In the genomic region with DNA sequence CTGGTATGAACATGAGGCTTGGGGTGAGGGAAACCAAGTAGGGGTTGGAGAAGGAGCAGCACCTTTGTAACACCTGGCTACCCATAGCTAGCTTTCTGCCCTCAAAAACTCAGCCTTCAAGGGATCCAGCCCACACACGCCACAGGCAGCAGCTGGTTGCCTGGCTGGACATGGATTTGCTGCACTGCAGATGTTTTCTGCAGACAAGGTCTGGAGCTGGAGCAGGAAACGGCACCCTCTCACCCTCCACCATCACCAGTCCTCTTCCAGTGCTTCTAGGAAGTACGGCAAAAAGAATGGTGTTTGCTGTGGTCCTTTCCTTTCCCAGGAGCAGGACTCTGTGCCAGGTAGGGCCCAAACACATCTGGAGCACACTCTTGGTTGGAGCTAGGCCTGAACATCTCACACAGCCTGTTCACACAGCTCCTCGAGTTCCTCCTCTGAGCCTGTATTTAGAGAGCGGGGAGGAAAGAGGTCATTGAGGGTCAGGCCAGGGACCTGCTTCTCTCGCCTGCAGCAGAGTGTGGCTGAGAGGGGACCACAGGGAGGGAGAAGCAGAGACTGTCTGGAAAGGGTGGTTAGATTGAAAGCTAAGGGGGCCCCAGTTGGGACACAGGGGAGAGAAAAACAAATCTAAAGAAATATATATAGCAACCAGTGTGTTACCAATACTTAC, we compare ENCODE assay signal across 1 cellular context.
TF ChIP-seq lines count a peak whose summit lies in the region.

No MANE protein-coding gene starts in this region.

TF ChIP-seq in HCT116, 20 proteins besides CTCF, POLR2A, EP300 and RAD21:
- TF ChIP-seq ZBTB33 (IDR thresholded peaks at IDR 0.05; ENCODE audit: extremely low read depth, insufficient replicate concordance, low read length) (no peak), EZH2 (IDR thresholded peaks at IDR 0.05) (no peak), ZNF274 (IDR thresholded peaks at IDR 0.05; ENCODE audit: low read depth, low read length) (no peak), REST (IDR thresholded peaks at IDR 0.05; ENCODE audit: low read depth) (no peak), TCF7L2 (IDR thresholded peaks at IDR 0.05; ENCODE audit: borderline replicate concordance, extremely low read depth, insufficient read depth, insufficient read length) (no peak), EZH2phosphoT487 (IDR thresholded peaks at IDR 0.05; ENCODE audit: borderline replicate concordance) (no peak), JUND (IDR thresholded peaks at IDR 0.05) (no peak), SP1 (IDR thresholded peaks at IDR 0.05; ENCODE audit: low read depth) (no peak), SRF (IDR thresholded peaks at IDR 0.05; ENCODE audit: low read depth) (no peak), SIN3A (IDR thresholded peaks at IDR 0.05; ENCODE audit: low read depth) (no peak), CBX3 (IDR thresholded peaks at IDR 0.05; ENCODE audit: low read depth) (no peak), ELF1 (IDR thresholded peaks at IDR 0.05; ENCODE audit: borderline replicate concordance, low read depth) (no peak)
